In genomic region chr7:47441796-47442744, GRCh38 we compare ENCODE assay signal across 16 cellular contexts.
DNase-seq lines count a peak whose midpoint lies in the region; ATAC-seq, FAIRE-seq and TF ChIP-seq lines count a peak whose summit lies in the region.
"Had no signal": no experiment of that assay in that cellular context is flagged by ENCODE, and none has a peak within 500 bp of the region (broad histone marks: within the 10 kb centered on the region; RNA-seq: fewer than 3 reads in every experiment).

No MANE protein-coding gene starts in this region.

- no peak for TF ChIP-seq CTCF in Panc1 (IDR thresholded peaks at IDR 0.05)
- TF ChIP-seq CTCF in OCI-LY7 (conservative IDR thresholded peaks at IDR 0.05; ENCODE audit: low read length) = no peak
- TF ChIP-seq CTCF in D721Med (IDR thresholded peaks at IDR 0.05; ENCODE audit: insufficient read depth, missing control alignments) = no peak

- H2BK5ac ChIP-seq in neuronal stem cell (ENCODE audit: low read length) = peak overlapping the region; percentile 78

- H4K20me1 ChIP-seq in OCI-LY7 (ENCODE audit: insufficient read depth, low read length) = no peaks in the 10 kb centered on the region

- H3K4me1 ChIP-seq in Panc1 (ENCODE audit: control insufficient read depth, insufficient read depth, low read length) = peaks cover 88% of the 10 kb centered on the region
- H3K4me1 ChIP-seq in neuronal stem cell (ENCODE audit: control insufficient read depth in 2 of 2, insufficient read depth in 1 of 2, low read depth in 1 of 2, low read length in 2 of 2) = peaks cover 5 to 14% of the 10 kb centered on the region in 2 donors
- peaks cover 3% of the 10 kb centered on the region for H3K4me1 ChIP-seq in OCI-LY7 (ENCODE audit: insufficient read depth, low read length, poor library complexity, severe bottlenecking)

- H3K9me3 ChIP-seq in Panc1 (ENCODE audit: control insufficient read depth, insufficient read depth, low read depth, low read length) (no peaks in the 10 kb centered on the region), neuronal stem cell (replicated peaks in 1 of 2; ENCODE audit: control insufficient read depth in 2 of 2, insufficient read depth in 1 of 2, low read depth in 1 of 2, low read length in 2 of 2) (no peaks in the 10 kb centered on the region), OCI-LY7 (ENCODE audit: low read length) (no peaks in the 10 kb centered on the region)
- H3K9me3 ChIP-seq: spleen had no signal

- H3K27ac ChIP-seq in Panc1 (ENCODE audit: low read length) (peak overlapping the region; percentile 44), neuronal stem cell (replicated peaks; ENCODE audit: low read length) (peak overlapping the region; percentile 9), OCI-LY7 (ENCODE audit: low read depth, low read length, poor library complexity, severe bottlenecking) (no peak overlapping the region)
- H3K27ac ChIP-seq: epithelial cell of prostate had no signal

- CTCF ChIA-PET in Panc1 (lab: Charles Lee) (no interaction called here), OCI-LY7 (lab: Charles Lee; ENCODE audit: unreplicated experiment) (no interaction called here)

- H3K36me3 ChIP-seq in Panc1 (ENCODE audit: control insufficient read depth, insufficient read depth, low read length) (peaks cover 28% of the 10 kb centered on the region), neuronal stem cell (replicated peaks in 1 of 2; ENCODE audit: control insufficient read depth in 2 of 2, insufficient read depth in 2 of 2, low read length in 2 of 2) (peaks cover 0 to 14% of the 10 kb centered on the region in 2 donors), OCI-LY7 (ENCODE audit: insufficient read depth, low read length) (no peaks in the 10 kb centered on the region; the same call in 1 of the 2 replicates)

- no CpG with 5 or more reads among the region's 12 CpGs for WGBS in neuronal stem cell (ENCODE audit: extremely low coverage in 2 of 2, insufficient read length in 2 of 2, insufficient replicate concordance in 1 of 2), 2 donors

- peak overlapping the region; percentile 96 for H4K8ac ChIP-seq in neuronal stem cell (ENCODE audit: low read depth, low read length)

- H3K14ac ChIP-seq in neuronal stem cell (ENCODE audit: low read length) = no peak overlapping the region

- H4K91ac ChIP-seq in neuronal stem cell (ENCODE audit: low read depth, low read length, poor library complexity) = no peak overlapping the region

- no peak overlapping the region for H3K23ac ChIP-seq in neuronal stem cell (ENCODE audit: low read depth, low read length, poor library complexity)

- H3K18ac ChIP-seq in neuronal stem cell (ENCODE audit: low read length) = no peak overlapping the region

- peak; percentile 54 for DNase-seq in AG20443 (ENCODE audit: low spot score)
- DNase-seq in Panc1 (ENCODE audit: low read depth, low spot score) = no peak
- DNase-seq in Right ventricle myocardium superior = no peak
- no peak for DNase-seq in neuronal stem cell (ENCODE audit: low spot score)
- DNase-seq in OCI-LY7 (ENCODE audit: low spot score) = no peak
- DNase-seq in D721Med (ENCODE audit: insufficient read length, low spot score) = no peak
- DNase-seq: activated CD4-positive, alpha-beta T cell treated with anti-CD3 and anti-CD28 coated beads for 1 hour; DMS53; left cardiac atrium; natural killer cell; spleen; T-helper 2 cell had no signal

- no peak overlapping the region for H3K4me3 ChIP-seq in Panc1 (ENCODE audit: low read depth in 2 of 2, low read length in 2 of 2)
- no peak overlapping the region for H3K4me3 ChIP-seq in neuronal stem cell (ENCODE audit: low read length in 2 of 2)
- no peak overlapping the region for H3K4me3 ChIP-seq in OCI-LY7 (ENCODE audit: low read depth, low read length, poor library complexity, severe bottlenecking)
- H3K4me3 ChIP-seq: spleen had no signal

- H3K4me2 ChIP-seq in neuronal stem cell (ENCODE audit: insufficient read depth, low read length, poor library complexity, severe bottlenecking) (no peak overlapping the region), OCI-LY7 (ENCODE audit: low read length) (no peak overlapping the region)

- peaks cover 10% of the 10 kb centered on the region for H3K79me1 ChIP-seq in neuronal stem cell (ENCODE audit: low read depth, low read length)

- ATAC-seq in Panc1 (no peak), Right ventricle myocardium superior (ENCODE audit: poor library complexity) (peak; percentile 47), HG03457 (IDR thresholded peaks at IDR 0.05; ENCODE audit: unreplicated experiment) (no peak), HG03095 (IDR thresholded peaks at IDR 0.05; ENCODE audit: unreplicated experiment) (no peak)
- ATAC-seq: activated naive CD4-positive, alpha-beta T cell treated with anti-CD3 and anti-CD28 coated beads, Interleukin-2, amount 50 U/mL, for 72 hours; natural killer cell had no signal

- POLR2A ChIA-PET in Panc1 (lab: Charles Lee) (interaction anchor here (0.6 kb wide), 2 partner anchors 38 to 694 kb away, joined by 5 to 9 read pairs; no protein-coding TSS in a partner anchor), OCI-LY7 (lab: Charles Lee) (interaction anchor here (1.5 kb wide), 1 partner anchor 385 kb away, joined by 3 read pairs; no protein-coding TSS in a partner anchor)

- intact Hi-C loops in Panc1 (cut with micrococcal nuclease; ENCODE audit: unreplicated experiment) = no loop called here
- intact Hi-C loops in Right ventricle myocardium superior (cut with DNase I) = no loop called here
- intact Hi-C loops in OCI-LY7 (cut with micrococcal nuclease; ENCODE audit: unreplicated experiment) = no loop called here

- no peak overlapping the region for H2BK120ac ChIP-seq in neuronal stem cell (ENCODE audit: low read depth, low read length)

- H3K9me2 ChIP-seq in OCI-LY7 (ENCODE audit: insufficient read depth, low read length) = no peaks in the 10 kb centered on the region

- FAIRE-seq in D721Med (lab: Jason Lieb, UNC) = no peak

- peak overlapping the region; percentile 41 for H2AK5ac ChIP-seq in neuronal stem cell (ENCODE audit: low read depth, low read length)

- in situ Hi-C loops in Panc1 (cut with HindIII; ENCODE audit: low pct_unique_long_range_greater_than_20kb, low sequenced_read_pairs) = no loop called here

- no peak overlapping the region for H2BK15ac ChIP-seq in neuronal stem cell (ENCODE audit: low read length)

- peak overlapping the region; percentile 30 for H3K9ac ChIP-seq in neuronal stem cell (ENCODE audit: low read depth, low read length, poor library complexity)

- H3K79me2 ChIP-seq in OCI-LY7 (ENCODE audit: insufficient read depth, low read depth, low read length) = no peaks in the 10 kb centered on the region

- no peak overlapping the region for H2BK12ac ChIP-seq in neuronal stem cell (ENCODE audit: low read length)

- BruUV-seq in Panc1 (replicated peaks; lab: Mats Ljungman, UMichigan) (TSS peak; percentile 12), OCI-LY7 (replicated peaks; lab: Mats Ljungman, UMichigan) (no TSS peak)

- H3K27me3 ChIP-seq in Panc1 (ENCODE audit: control insufficient read depth, insufficient read depth, low read length) (no peaks in the 10 kb centered on the region), neuronal stem cell (ENCODE audit: control insufficient read depth in 3 of 3, insufficient read depth in 3 of 3, low read depth in 1 of 3, low read length in 3 of 3) (no peaks in the 10 kb centered on the region)
- H3K27me3 ChIP-seq: spleen had no signal

- H2AFZ ChIP-seq in neuronal stem cell (ENCODE audit: low read length) = no peak overlapping the region
- no peak overlapping the region for H2AFZ ChIP-seq in OCI-LY7 (ENCODE audit: low read length)

- H3K4ac ChIP-seq in neuronal stem cell (ENCODE audit: low read length) = no peak overlapping the region
